Comparison of ENCODE assay signal across 16 cellular contexts in genomic region chr6:89044988-89045387, GRCh38. TPM values are rescaled to one million over a fixed set of nuclear protein-coding genes. Genes with fewer than 3 reads are reported as not detected.
DNase-seq lines count a peak whose midpoint lies in the region; FAIRE-seq and TF ChIP-seq lines count a peak whose summit lies in the region.
"Had no signal": no experiment of that assay in that cellular context is flagged by ENCODE, and none has a peak within 500 bp of the region (broad histone marks: within the 10 kb centered on the region; RNA-seq: fewer than 3 reads in every experiment).

No MANE protein-coding gene starts in this region.

- TF ChIP-seq POLR2A in GM12891 (IDR thresholded peaks at IDR 0.05; ENCODE audit: low read depth, low read length) = no peak

- peaks cover 18% of the 10 kb centered on the region for H3K4me1 ChIP-seq in left ventricle myocardium inferior
- H3K4me1 ChIP-seq: BE2C, psoas muscle had no signal

- peak overlapping the region; percentile 60 for H3K27ac ChIP-seq in left ventricle myocardium inferior (replicated peaks)
- H3K27ac ChIP-seq: PC-9, psoas muscle had no signal

- H3K36me3 ChIP-seq in left ventricle myocardium inferior = no peaks in the 10 kb centered on the region
- H3K36me3 ChIP-seq: BE2C, MG63 had no signal

- TF ChIP-seq CTCF in left ventricle myocardium inferior (IDR thresholded peaks at IDR 0.05; ENCODE audit: borderline replicate concordance) = no peak

- intact Hi-C loops in left ventricle myocardium inferior (cut with micrococcal nuclease) = no loop called here

- no peak for FAIRE-seq in GM12891 (lab: Jason Lieb, UNC)

- no peak overlapping the region for H3K27ac Mint-ChIP-seq in immature natural killer cell
- H3K27ac Mint-ChIP-seq: T-helper 1 cell treated with Interleukin-12 subunit alpha and Interleukin-12 subunit beta and Interleukin-4 antibody, amounts not matched to agents 30 μg/mL and 1 μg/mL, for 36 hours had no signal

- no peaks in the 10 kb centered on the region for H3K9me3 ChIP-seq in left ventricle myocardium inferior (replicated peaks)
- H3K9me3 ChIP-seq: BE2C, MG63, psoas muscle had no signal

- no peaks in the 10 kb centered on the region for H3K9me3 Mint-ChIP-seq in immature natural killer cell
- H3K9me3 Mint-ChIP-seq: T-helper 1 cell treated with Interleukin-12 subunit alpha and Interleukin-12 subunit beta and Interleukin-4 antibody, amounts not matched to agents 30 μg/mL and 1 μg/mL, for 36 hours had no signal

- DNase-seq in GM12891 (ENCODE audit: insufficient read length, low spot score) (no peak), SIG-M5 (lab: John Stamatoyannopoulos, UW) (peak; percentile 22), left ventricle myocardium inferior (peak; percentile 63), putamen (ENCODE audit: low spot score) (peak; percentile 34), cerebellum (ENCODE audit: low spot score) (no peak), immature natural killer cell (no peak), glomerular visceral epithelial cell (ENCODE audit: extremely low spot score) (no peak), DMS 273 (lab: John Stamatoyannopoulos, UW; ENCODE audit: unreplicated experiment) (no peak)
- DNase-seq: activated CD4-positive, alpha-beta T cell treated with anti-CD3 and anti-CD28 coated beads for 4 hours; BE2C; DMS79; MG63; NCI-H226; PC-9; psoas muscle had no signal

- no peak overlapping the region for H3K4me3 Mint-ChIP-seq in immature natural killer cell
- H3K4me3 Mint-ChIP-seq: T-helper 1 cell treated with Interleukin-12 subunit alpha and Interleukin-12 subunit beta and Interleukin-4 antibody, amounts not matched to agents 30 μg/mL and 1 μg/mL, for 36 hours had no signal

- peaks cover 0 to 3% (median 0%) of the 10 kb centered on the region in 3 donors for H3K36me3 Mint-ChIP-seq in immature natural killer cell

- no peak overlapping the region for H3K4me3 ChIP-seq in left ventricle myocardium inferior
- H3K4me3 ChIP-seq: MG63, PC-9, psoas muscle had no signal

- no peaks in the 10 kb centered on the region for H3K27me3 ChIP-seq in left ventricle myocardium inferior (ENCODE audit: low read depth)
- H3K27me3 ChIP-seq: BE2C, MG63 had no signal

- peaks cover 0 to 5% of the 10 kb centered on the region in 2 donors for H3K4me1 Mint-ChIP-seq in immature natural killer cell

- H3K27me3 Mint-ChIP-seq in immature natural killer cell (ENCODE audit: low read depth in 3 of 3) = peaks cover 0 to 3% (median 0%) of the 10 kb centered on the region in 3 donors

TF ChIP-seq in GM12891, 5 proteins besides CTCF, POLR2A, EP300 and RAD21:
- TF ChIP-seq PAX5 (IDR thresholded peaks at IDR 0.05; ENCODE audit: insufficient read depth, low read length, severe bottlenecking) (no peak), SPI1 (IDR thresholded peaks at IDR 0.05; ENCODE audit: low read depth, low read length) (peak; percentile 40; the same call in 1 of the 2 replicates)
TF ChIP-seq in GM12891: peak in this region for 1.

RNA-seq across cellular contexts. Expression of gene PNRC1, which starts 35.6 kb away (rescaled TPM):
- 42.8 TPM for polyA plus RNA-seq in GM12891 (2012; ENCODE audit: low read depth, missing spikeins)
- 180 TPM for total RNA-seq in left ventricle myocardium inferior
- total RNA-seq in cerebellum = 75.8 TPM
- polyA plus RNA-seq in immature natural killer cell = 100 to 1,000 TPM; 255 to 629 (median 491) TPM

Comparison
In these comparisons a context has a peak if more than half of its experiments do, and no peak if none do; other contexts are left out.
1. DNase-seq: peak in SIG-M5 (single experiment), left ventricle myocardium inferior (single experiment) and putamen (single experiment); none in GM12891 (single experiment), cerebellum (single experiment), immature natural killer cell (0 of 3), glomerular visceral epithelial cell (single experiment) and DMS 273 (single experiment).